30 cellular contexts compared by ENCODE assay signal in the genomic region with DNA sequence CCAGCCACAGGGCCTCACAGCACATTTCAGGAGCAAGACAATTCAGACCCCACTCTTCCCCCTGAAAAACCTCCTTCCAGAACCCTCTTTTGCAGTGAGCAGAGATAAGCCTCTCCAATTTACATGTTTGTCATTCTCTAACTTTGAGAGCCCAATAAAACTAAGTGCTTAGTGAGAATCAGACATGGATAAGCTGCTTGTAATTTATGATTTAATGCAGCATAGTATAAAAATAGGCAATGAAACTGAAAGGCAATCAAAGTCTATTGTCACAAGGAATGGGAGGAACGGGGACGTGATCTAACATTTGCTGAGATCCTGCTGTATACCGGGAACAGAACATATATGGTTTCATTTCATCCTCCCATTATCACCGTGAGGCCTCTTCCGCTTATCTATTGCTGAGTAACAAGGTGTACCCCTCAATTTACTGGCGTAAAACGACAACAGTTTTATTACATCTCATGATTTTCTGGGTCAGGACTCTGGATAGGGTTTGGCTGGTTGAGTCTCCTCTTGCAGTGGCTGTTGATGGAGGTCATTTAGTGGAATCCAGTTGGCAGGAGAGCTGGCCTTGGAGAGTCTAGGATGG.
"Had no signal": no experiment of that assay in that cellular context is flagged by ENCODE, and none has a peak within 500 bp of the region (broad histone marks: within the 10 kb centered on the region; RNA-seq: fewer than 3 reads in every experiment).

No MANE protein-coding gene starts in this region.

- H3K4me1 ChIP-seq: ascending aorta had no signal

- H3K9ac ChIP-seq: KMS-11 had no signal

- DNase-seq: activated CD4-positive, alpha-beta T cell treated with anti-CD3 and anti-CD28 coated beads for 1 hour; activated CD4-positive, alpha-beta T cell treated with anti-CD3 and anti-CD28 coated beads, Interleukin-2, amount 10 ng/mL, durations not matched to agents 24 days and 14 days; activated CD4-positive, alpha-beta T cell treated with anti-CD3 and anti-CD28 coated beads, Interleukin-2, amount 50 U/mL, for 4 hours; activated CD4-positive, CD25-positive, alpha-beta regulatory T cell; activated CD8-positive, alpha-beta T cell treated with anti-CD3 and anti-CD28 coated beads, Interleukin-2, amount 10 ng/mL, durations not matched to agents 7 days and 5 days; activated gamma-delta T cell; activated naive CD4-positive, alpha-beta T cell treated with Interleukin-2 at 50 U/mL for 16 hours; activated naive CD8-positive, alpha-beta T cell treated with anti-CD3 and anti-CD28 coated beads, Interleukin-2, amount 10 ng/mL, durations not matched to agents 7 days and 5 days; activated T-cell treated with anti-CD3 and anti-CD28 coated beads, Interleukin-2, amount 50 U/mL, for 24 hours; amygdala; NCI-H1092 treated with DMSO at 0.1 percent for 48 hours; NCI-H1417; NCI-H146; NCI-H187; NCI-H2029 treated with DMSO at 0.1 percent for 48 hours; NCI-H2171 treated with DMSO at 0.1 percent for 48 hours; NCI-H2227 treated with DMSO at 0.1 percent for 48 hours; NCI-H446; NCI-H524 treated with DMSO at 0.1 percent for 48 hours; NK-92 treated with Interleukin-12 subunit alpha and Interleukin-12 subunit beta, amount 100 ng/mL, for 24 hours; PC-9; SIG-M5; SW 1271; T1000; WERI-Rb-1 had no signal

- H3K27me3 ChIP-seq: ascending aorta had no signal

- ATAC-seq: activated CD8-positive, alpha-beta T cell treated with anti-CD3 and anti-CD28 coated beads, Interleukin-2, amount 10 ng/mL, durations not matched to agents 7 days and 5 days; Right ventricle myocardium inferior had no signal

- FAIRE-seq: RCC 7860 had no signal

- H3K27ac ChIP-seq: ascending aorta, KMS-11, PC-9, RWPE1, WERI-Rb-1 had no signal

- H3K4me3 ChIP-seq: ascending aorta, PC-9 had no signal

- H3K4me2 ChIP-seq: KMS-11, PC-9 had no signal

- H3K9me3 ChIP-seq: ascending aorta had no signal

- H2AFZ ChIP-seq: PC-9 had no signal

- H3K36me3 ChIP-seq: ascending aorta, WERI-Rb-1 had no signal
